Comparison of ENCODE assay signal across 1 cellular context in the genomic region with DNA sequence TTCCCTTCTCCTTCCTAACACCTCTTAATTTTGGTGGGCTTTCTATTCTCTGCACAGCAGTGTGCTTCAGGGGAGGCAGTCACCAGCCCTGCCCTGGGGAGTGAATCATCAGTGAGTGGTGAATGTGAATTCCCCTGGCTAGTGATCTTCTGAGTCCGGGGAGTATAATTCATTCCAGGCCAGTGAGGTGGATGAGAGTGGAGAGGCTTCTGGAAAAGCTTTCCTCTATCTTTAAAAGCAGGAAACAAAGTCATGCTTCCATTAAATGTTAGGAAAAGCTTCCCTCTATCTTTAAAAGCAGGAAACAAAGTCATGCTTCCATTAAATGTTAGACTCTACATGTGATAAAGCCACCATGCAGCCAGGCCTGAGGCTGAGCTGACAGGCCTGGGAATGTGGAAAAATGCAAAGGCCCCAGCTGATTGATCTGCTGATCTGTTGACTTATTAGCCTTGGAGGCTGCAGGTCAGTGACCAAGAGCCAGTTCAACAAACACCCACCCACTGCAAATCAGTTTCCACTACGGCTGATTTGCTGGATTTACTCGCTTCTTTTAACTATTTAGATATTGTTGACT.
A peak's percentile ranks its signal among the peaks of the same experiment; 100 is the strongest.
TF ChIP-seq lines count a peak whose summit lies in the region.

No MANE protein-coding gene starts in this region.

TF ChIP-seq in HepG2, 621 proteins besides CTCF, POLR2A, EP300 and RAD21 (continued from another document and continues in another):
- TF ChIP-seq AHDC1 (CRISPR knock-in tag; IDR thresholded peaks at IDR 0.05; ENCODE audit: borderline replicate concordance) = peak; percentile 71; the same call in 1 of the 2 replicates
- TF ChIP-seq PAX8 (CRISPR knock-in tag; IDR thresholded peaks at IDR 0.05; ENCODE audit: borderline replicate concordance) = no peak
- no peak for TF ChIP-seq ZNF138 (CRISPR knock-in tag; IDR thresholded peaks at IDR 0.05; ENCODE audit: low read depth)
- peak; percentile 26; the same call in 1 of the 2 replicates for TF ChIP-seq ZNF331 (CRISPR knock-in tag; IDR thresholded peaks at IDR 0.05)
- TF ChIP-seq GFI1 (CRISPR knock-in tag; IDR thresholded peaks at IDR 0.05; ENCODE audit: borderline replicate concordance) = peak; percentile 67
- TF ChIP-seq HNF4G (IDR thresholded peaks at IDR 0.05; ENCODE audit: borderline replicate concordance, low read depth, low read length) = peak; percentile 39; the same call in 1 of the 2 replicates
- TF ChIP-seq HNF4G (CRISPR knock-in tag; IDR thresholded peaks at IDR 0.05; ENCODE audit: borderline replicate concordance, low read depth) = no peak
- 0 out of 2 replicates have a peak, but pooled peaks have one; percentile 31 for TF ChIP-seq ZFP37 (CRISPR knock-in tag; IDR thresholded peaks at IDR 0.05; ENCODE audit: borderline replicate concordance)
- peak; percentile 94; the same call in 1 of the 2 replicates for TF ChIP-seq ZNF292 (CRISPR knock-in tag; IDR thresholded peaks at IDR 0.05; ENCODE audit: borderline replicate concordance, low read depth)
- peak; percentile 87 for TF ChIP-seq PAXIP1 (CRISPR knock-in tag; conservative IDR thresholded peaks at IDR 0.05)
- TF ChIP-seq, protein P1, sequence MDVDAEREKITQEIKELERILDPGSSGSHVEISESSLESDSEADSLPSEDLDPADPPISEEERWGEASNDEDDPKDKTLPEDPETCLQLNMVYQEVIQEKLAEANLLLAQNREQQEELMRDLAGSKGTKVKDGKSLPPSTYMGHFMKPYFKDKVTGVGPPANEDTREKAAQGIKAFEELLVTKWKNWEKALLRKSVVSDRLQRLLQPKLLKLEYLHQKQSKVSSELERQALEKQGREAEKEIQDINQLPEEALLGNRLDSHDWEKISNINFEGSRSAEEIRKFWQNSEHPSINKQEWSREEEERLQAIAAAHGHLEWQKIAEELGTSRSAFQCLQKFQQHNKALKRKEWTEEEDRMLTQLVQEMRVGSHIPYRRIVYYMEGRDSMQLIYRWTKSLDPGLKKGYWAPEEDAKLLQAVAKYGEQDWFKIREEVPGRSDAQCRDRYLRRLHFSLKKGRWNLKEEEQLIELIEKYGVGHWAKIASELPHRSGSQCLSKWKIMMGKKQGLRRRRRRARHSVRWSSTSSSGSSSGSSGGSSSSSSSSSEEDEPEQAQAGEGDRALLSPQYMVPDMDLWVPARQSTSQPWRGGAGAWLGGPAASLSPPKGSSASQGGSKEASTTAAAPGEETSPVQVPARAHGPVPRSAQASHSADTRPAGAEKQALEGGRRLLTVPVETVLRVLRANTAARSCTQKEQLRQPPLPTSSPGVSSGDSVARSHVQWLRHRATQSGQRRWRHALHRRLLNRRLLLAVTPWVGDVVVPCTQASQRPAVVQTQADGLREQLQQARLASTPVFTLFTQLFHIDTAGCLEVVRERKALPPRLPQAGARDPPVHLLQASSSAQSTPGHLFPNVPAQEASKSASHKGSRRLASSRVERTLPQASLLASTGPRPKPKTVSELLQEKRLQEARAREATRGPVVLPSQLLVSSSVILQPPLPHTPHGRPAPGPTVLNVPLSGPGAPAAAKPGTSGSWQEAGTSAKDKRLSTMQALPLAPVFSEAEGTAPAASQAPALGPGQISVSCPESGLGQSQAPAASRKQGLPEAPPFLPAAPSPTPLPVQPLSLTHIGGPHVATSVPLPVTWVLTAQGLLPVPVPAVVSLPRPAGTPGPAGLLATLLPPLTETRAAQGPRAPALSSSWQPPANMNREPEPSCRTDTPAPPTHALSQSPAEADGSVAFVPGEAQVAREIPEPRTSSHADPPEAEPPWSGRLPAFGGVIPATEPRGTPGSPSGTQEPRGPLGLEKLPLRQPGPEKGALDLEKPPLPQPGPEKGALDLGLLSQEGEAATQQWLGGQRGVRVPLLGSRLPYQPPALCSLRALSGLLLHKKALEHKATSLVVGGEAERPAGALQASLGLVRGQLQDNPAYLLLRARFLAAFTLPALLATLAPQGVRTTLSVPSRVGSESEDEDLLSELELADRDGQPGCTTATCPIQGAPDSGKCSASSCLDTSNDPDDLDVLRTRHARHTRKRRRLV (CRISPR knock-in tag; IDR thresholded peaks at IDR 0.05) = no peak
- peak; percentile 83 for TF ChIP-seq ZNF644 (CRISPR knock-in tag; IDR thresholded peaks at IDR 0.05; ENCODE audit: low read depth)
- no peak for TF ChIP-seq TAF15 (IDR thresholded peaks at IDR 0.05; ENCODE audit: low read depth, low read length, poor library complexity, severe bottlenecking)
- TF ChIP-seq FOXK1 (CRISPR knock-in tag; IDR thresholded peaks at IDR 0.05; ENCODE audit: borderline replicate concordance, low read depth) = 0 out of 2 replicates have a peak, but pooled peaks have one; percentile 14
- TF ChIP-seq HHEX (CRISPR knock-in tag; IDR thresholded peaks at IDR 0.05) = peak; percentile 66; the same call in 1 of the 2 replicates
- TF ChIP-seq, protein P2, sequence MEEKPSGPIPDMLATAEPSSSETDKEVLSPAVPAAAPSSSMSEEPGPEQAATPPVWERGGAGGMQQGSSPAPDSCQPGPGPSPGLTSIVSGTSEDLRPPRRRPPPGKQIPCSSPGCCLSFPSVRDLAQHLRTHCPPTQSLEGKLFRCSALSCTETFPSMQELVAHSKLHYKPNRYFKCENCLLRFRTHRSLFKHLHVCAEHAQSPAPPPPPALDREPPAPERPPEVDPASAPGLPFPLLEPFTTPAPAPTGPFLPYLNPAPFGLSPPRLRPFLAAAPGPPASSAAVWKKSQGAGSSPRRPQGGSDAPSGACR (CRISPR knock-in tag; IDR thresholded peaks at IDR 0.05) = no peak
- TF ChIP-seq ZNF24 (IDR thresholded peaks at IDR 0.05) = no peak
- peak; percentile 52; the same call in 1 of the 2 replicates for TF ChIP-seq KDM2A (CRISPR knock-in tag; IDR thresholded peaks at IDR 0.05; ENCODE audit: borderline replicate concordance, low read depth)
- TF ChIP-seq ZNF670 (CRISPR knock-in tag; IDR thresholded peaks at IDR 0.05; ENCODE audit: borderline replicate concordance) = 0 out of 2 replicates have a peak, but pooled peaks have one; percentile 32
- TF ChIP-seq E2F2 (CRISPR knock-in tag; IDR thresholded peaks at IDR 0.05; ENCODE audit: borderline replicate concordance) = no peak
- TF ChIP-seq LBX2 (CRISPR knock-in tag; IDR thresholded peaks at IDR 0.05; ENCODE audit: borderline replicate concordance) = no peak
- TF ChIP-seq ZFP1 (CRISPR knock-in tag; IDR thresholded peaks at IDR 0.05) = 0 out of 2 replicates have a peak, but pooled peaks have one; percentile 45
- peak; percentile 67; the same call in 1 of the 2 replicates for TF ChIP-seq JUND (CRISPR knock-in tag; IDR thresholded peaks at IDR 0.05)
- no peak for TF ChIP-seq ZHX2 (IDR thresholded peaks at IDR 0.05; ENCODE audit: low read depth)
- no peak for TF ChIP-seq ZHX2 (CRISPR knock-in tag; IDR thresholded peaks at IDR 0.05; ENCODE audit: borderline replicate concordance)
- no peak for TF ChIP-seq ZNF766 (CRISPR knock-in tag; IDR thresholded peaks at IDR 0.05; ENCODE audit: borderline replicate concordance)
- peak; percentile 91 for TF ChIP-seq ZFX (CRISPR knock-in tag; IDR thresholded peaks at IDR 0.05; ENCODE audit: low read depth)
- 0 out of 2 replicates have a peak, but pooled peaks have one; percentile 27 for TF ChIP-seq ZNF205 (CRISPR knock-in tag; IDR thresholded peaks at IDR 0.05)
- TF ChIP-seq SAP130 (CRISPR knock-in tag; IDR thresholded peaks at IDR 0.05; ENCODE audit: low read depth) = peak; percentile 84
